ENCODE assay signal across 14 cellular contexts in the genomic region with DNA sequence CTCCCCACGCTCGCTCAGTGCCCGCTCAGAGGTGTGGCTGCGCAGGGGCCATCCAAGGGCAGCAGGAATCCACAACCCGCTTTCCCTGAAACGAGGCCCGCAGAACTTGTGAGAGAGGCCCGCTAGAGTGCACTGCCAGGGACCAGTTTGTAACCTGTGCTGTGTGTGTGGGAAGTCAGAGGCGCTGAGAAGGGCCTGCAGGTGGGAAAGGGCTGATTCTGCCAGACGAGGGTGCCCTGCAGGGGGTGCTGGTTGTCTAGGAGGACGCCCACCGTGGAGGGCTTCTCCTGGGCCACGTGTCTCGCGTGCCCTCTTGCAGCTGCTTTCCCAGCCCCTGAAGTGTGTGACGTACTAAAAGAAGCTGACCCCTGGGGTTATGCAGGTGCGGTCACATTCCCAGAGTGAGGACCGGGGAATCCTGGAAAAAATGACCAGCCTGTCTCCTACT.
DNase-seq lines count a peak whose midpoint lies in the region; TF ChIP-seq lines count a peak whose summit lies in the region.
"Had no signal": no experiment of that assay in that cellular context is flagged by ENCODE, and none has a peak within 500 bp of the region (broad histone marks: within the 10 kb centered on the region; RNA-seq: fewer than 3 reads in every experiment).

No MANE protein-coding gene starts in this region.

- H3K27ac Mint-ChIP-seq in CD14-positive monocyte, result no peak overlapping the region
- H3K27ac Mint-ChIP-seq: natural killer cell treated with Interleukin-12 subunit alpha and Interleukin-12 subunit beta and Interleukin-15 and Interleukin-18, amount 100 ng/mL, for 72 hours had no signal

- no peaks in the 10 kb centered on the region for H3F3A ChIP-seq in smooth muscle cell (ENCODE audit: low read depth)

- H3K9ac ChIP-seq in smooth muscle cell (ENCODE audit: low read depth), result no peak overlapping the region

- no peak overlapping the region for H3K4me3 Mint-ChIP-seq in CD14-positive monocyte
- H3K4me3 Mint-ChIP-seq: natural killer cell treated with Interleukin-12 subunit alpha and Interleukin-12 subunit beta and Interleukin-15 and Interleukin-18, amount 100 ng/mL, for 72 hours had no signal

- H4K20me1 ChIP-seq in hepatocyte (ENCODE audit: insufficient read depth, poor library complexity, severe bottlenecking), result no peaks in the 10 kb centered on the region
- no peaks in the 10 kb centered on the region for H4K20me1 ChIP-seq in smooth muscle cell (ENCODE audit: low read depth)

- H3K27ac ChIP-seq in hepatocyte (no peak overlapping the region), smooth muscle cell (ENCODE audit: low read depth) (no peak overlapping the region), tibial nerve (no peak overlapping the region)

- H3K9me3 Mint-ChIP-seq in CD14-positive monocyte, result peaks cover 0 to 7% (median 2%) of the 10 kb centered on the region in 7 donors
- H3K9me3 Mint-ChIP-seq: natural killer cell treated with Interleukin-12 subunit alpha and Interleukin-12 subunit beta and Interleukin-15 and Interleukin-18, amount 100 ng/mL, for 72 hours had no signal

- 60% methylated on average over 18 of the region's 18 CpGs for WGBS in hepatocyte (ENCODE audit: low lambda C conversion rate, missing lambda C conversion rate)
- WGBS in smooth muscle cell (ENCODE audit: low lambda C conversion rate), result 62% methylated on average over 15 of the region's 18 CpGs
- WGBS in tibial nerve, 2 donors, result 61 to 69% methylated on average over 17 to 18 of the region's 18 CpGs

- DNase-seq in NCI-H82 (lab: John Stamatoyannopoulos, UW) (peak; percentile 53), NCI-H82 treated with DMSO at 0.1 percent for 48 hours (lab: John Stamatoyannopoulos, UW; ENCODE audit: unreplicated experiment) (no peak), NCI-H526 (lab: John Stamatoyannopoulos, UW) (peak; percentile 49 to 84), hepatocyte (ENCODE audit: low spot score) (peak; percentile 29), smooth muscle cell (lab: John Stamatoyannopoulos, UW; ENCODE audit: unreplicated experiment) (no peak), CD14-positive monocyte (ENCODE audit: low spot score) (no peak), amygdala (lab: John Stamatoyannopoulos, UW) (no peak), tibial nerve (ENCODE audit: low spot score in 2 of 2) (no peak)
- DNase-seq: activated CD4-positive, alpha-beta T cell treated with anti-CD3 and anti-CD28 coated beads, Interleukin-2, amount 50 U/mL, for 4 hours; activated effector memory CD4-positive, alpha-beta T cell treated with Interleukin-2 at 50 U/mL for 16 hours; T-helper 2 cell had no signal

- no peak for TF ChIP-seq CTCF in hepatocyte (IDR thresholded peaks at IDR 0.05; ENCODE audit: poor library complexity)
- TF ChIP-seq CTCF in smooth muscle cell (IDR thresholded peaks at IDR 0.05; ENCODE audit: borderline replicate concordance, insufficient read depth, poor library complexity, severe bottlenecking), result peak; percentile 6
- TF ChIP-seq CTCF in CD14-positive monocyte (IDR thresholded peaks at IDR 0.05), result no peak
- no peak for TF ChIP-seq CTCF in tibial nerve (IDR thresholded peaks at IDR 0.05)

- no peaks in the 10 kb centered on the region for H3K36me3 Mint-ChIP-seq in CD14-positive monocyte
- H3K36me3 Mint-ChIP-seq: natural killer cell treated with Interleukin-12 subunit alpha and Interleukin-12 subunit beta and Interleukin-15 and Interleukin-18, amount 100 ng/mL, for 72 hours had no signal

- TF ChIP-seq EP300 in tibial nerve (IDR thresholded peaks at IDR 0.05), result no peak

- H3K79me2 ChIP-seq in hepatocyte (no peaks in the 10 kb centered on the region), smooth muscle cell (ENCODE audit: low read depth) (no peaks in the 10 kb centered on the region)

- intact Hi-C loops in CD14-positive monocyte (cut with micrococcal nuclease), result no loop called here

- H3K36me3 ChIP-seq in hepatocyte (replicated peaks; ENCODE audit: insufficient read depth, low read depth), result no peaks in the 10 kb centered on the region
- H3K36me3 ChIP-seq in smooth muscle cell (ENCODE audit: low read depth), result no peaks in the 10 kb centered on the region
- H3K36me3 ChIP-seq in tibial nerve, result no peaks in the 10 kb centered on the region
- H3K36me3 ChIP-seq: HAP-1, Peyer's patch had no signal

- no peaks in the 10 kb centered on the region for H3K9me3 ChIP-seq in hepatocyte (ENCODE audit: low read depth)
- H3K9me3 ChIP-seq in smooth muscle cell (replicated peaks; ENCODE audit: low read depth), result no peaks in the 10 kb centered on the region
- H3K9me3 ChIP-seq in tibial nerve, result no peaks in the 10 kb centered on the region
- H3K9me3 ChIP-seq: HAP-1, Peyer's patch had no signal

- H3K27me3 ChIP-seq in hepatocyte (no peaks in the 10 kb centered on the region), smooth muscle cell (ENCODE audit: low read depth) (no peaks in the 10 kb centered on the region), tibial nerve (no peaks in the 10 kb centered on the region)
- H3K27me3 ChIP-seq: Peyer's patch had no signal

- TF ChIP-seq POLR2A in tibial nerve (IDR thresholded peaks at IDR 0.05), result no peak

- H3K4me1 ChIP-seq in hepatocyte (ENCODE audit: insufficient read depth) (no peaks in the 10 kb centered on the region), smooth muscle cell (ENCODE audit: low read depth) (no peaks in the 10 kb centered on the region), tibial nerve (peaks cover 0 to 7% (median 0%) of the 10 kb centered on the region in 4 donors)
- H3K4me1 ChIP-seq: HAP-1 had no signal

- no peaks in the 10 kb centered on the region for H3K9me2 ChIP-seq in hepatocyte (replicated peaks; ENCODE audit: insufficient read depth)

- no peaks in the 10 kb centered on the region for H3K4me1 Mint-ChIP-seq in CD14-positive monocyte

- H2AFZ ChIP-seq in hepatocyte (no peak overlapping the region), smooth muscle cell (ENCODE audit: low read depth) (no peak overlapping the region)

- H3K4me2 ChIP-seq in hepatocyte (no peak overlapping the region), smooth muscle cell (no peak overlapping the region)

- H3K27me3 Mint-ChIP-seq in CD14-positive monocyte (ENCODE audit: low read depth in 3 of 3), result peaks cover 0 to 10% (median 5%) of the 10 kb centered on the region in 3 donors
- H3K27me3 Mint-ChIP-seq: natural killer cell treated with Interleukin-12 subunit alpha and Interleukin-12 subunit beta and Interleukin-15 and Interleukin-18, amount 100 ng/mL, for 72 hours had no signal

- no peak overlapping the region for H3K4me3 ChIP-seq in hepatocyte
- H3K4me3 ChIP-seq in smooth muscle cell, result no peak overlapping the region
- no peak overlapping the region for H3K4me3 ChIP-seq in tibial nerve
- H3K4me3 ChIP-seq: HAP-1, Peyer's patch had no signal

Comparison
In these comparisons a context has a peak if more than half of its experiments do, and no peak if none do; other contexts are left out.
1. DNase-seq: peak in NCI-H82 (single experiment), NCI-H526 (2 of 2) and hepatocyte (single experiment); none in NCI-H82 treated with DMSO at 0.1 percent for 48 hours (single experiment), smooth muscle cell (single experiment), CD14-positive monocyte (single experiment), amygdala (0 of 56) and tibial nerve (0 of 2).